Comparison of ENCODE assay signal across 1 cellular context in genomic region chr3:87489892-87490291, GRCh38.
TF ChIP-seq lines count a peak whose summit lies in the region.

No MANE protein-coding gene starts in this region.

TF ChIP-seq in HEK293, 187 proteins besides CTCF, POLR2A, EP300 and RAD21 (continued from another document):
- TF ChIP-seq, protein P1, sequence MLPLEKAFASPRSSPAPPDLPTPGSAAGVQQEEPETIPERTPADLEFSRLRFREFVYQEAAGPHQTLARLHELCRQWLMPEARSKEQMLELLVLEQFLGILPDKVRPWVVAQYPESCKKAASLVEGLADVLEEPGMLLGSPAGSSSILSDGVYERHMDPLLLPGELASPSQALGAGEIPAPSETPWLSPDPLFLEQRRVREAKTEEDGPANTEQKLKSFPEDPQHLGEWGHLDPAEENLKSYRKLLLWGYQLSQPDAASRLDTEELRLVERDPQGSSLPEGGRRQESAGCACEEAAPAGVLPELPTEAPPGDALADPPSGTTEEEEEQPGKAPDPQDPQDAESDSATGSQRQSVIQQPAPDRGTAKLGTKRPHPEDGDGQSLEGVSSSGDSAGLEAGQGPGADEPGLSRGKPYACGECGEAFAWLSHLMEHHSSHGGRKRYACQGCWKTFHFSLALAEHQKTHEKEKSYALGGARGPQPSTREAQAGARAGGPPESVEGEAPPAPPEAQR (tag by site-specific recombination; IDR thresholded peaks at IDR 0.05), result no peak
- peak; percentile 65 for TF ChIP-seq ZNF335 (tag by site-specific recombination; conservative IDR thresholded peaks at IDR 0.05)
